Comparison of ENCODE assay signal across 17 cellular contexts in the genomic region with DNA sequence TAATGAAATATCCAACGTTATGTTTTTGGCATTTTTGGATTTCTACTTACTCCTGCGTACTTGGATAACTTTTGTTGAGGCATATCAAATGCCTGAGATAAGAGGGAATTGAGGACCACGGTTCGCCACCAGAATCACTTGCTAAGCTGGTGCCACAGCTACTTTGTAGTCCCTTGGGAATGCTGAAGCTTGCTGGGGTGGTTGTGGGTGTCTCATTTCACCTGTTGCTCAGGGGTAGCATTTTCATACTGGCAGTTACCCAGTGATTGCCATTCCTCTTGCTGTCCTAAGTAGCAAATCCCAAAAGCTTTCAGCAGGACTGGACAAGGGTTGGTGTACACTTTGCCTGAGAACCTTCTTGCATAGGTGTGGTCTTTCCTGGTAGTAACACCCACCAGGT.
"Had no signal": no experiment of that assay in that cellular context is flagged by ENCODE, and none has a peak within 500 bp of the region (broad histone marks: within the 10 kb centered on the region; RNA-seq: fewer than 3 reads in every experiment).

No MANE protein-coding gene starts in this region.

- H3K9me3 ChIP-seq: esophagus muscularis mucosa, gastroesophageal sphincter, pancreas had no signal

- H3K27ac ChIP-seq: epithelial cell of prostate, esophagus muscularis mucosa, gastroesophageal sphincter had no signal

- DNase-seq: effector memory CD8-positive, alpha-beta T cell; glutamatergic neuron; immature natural killer cell; kidney; left colon; left ventricle myocardium superior; occipital lobe; pancreas; right cardiac atrium; small intestine; stimulated activated CD4-positive, alpha-beta T cell treated with anti-CD3 and anti-CD28 coated beads, Interleukin-12 subunit alpha, Interleukin-12 subunit beta, amount 100 ng/mL, for 4 hours; stimulated activated naive CD4-positive, alpha-beta T cell treated with Interleukin-2 at 50 U/mL for 16 hours; trophoblast cell had no signal

- H3K4me3 ChIP-seq: esophagus muscularis mucosa, gastroesophageal sphincter, pancreas had no signal

- H3K36me3 ChIP-seq: esophagus muscularis mucosa, gastroesophageal sphincter, pancreas had no signal

- FAIRE-seq: colon, kidney, pancreas, small intestine had no signal

- H3K27me3 ChIP-seq: esophagus muscularis mucosa, gastroesophageal sphincter, pancreas had no signal

- ATAC-seq: effector memory CD8-positive, alpha-beta T cell; gastroesophageal sphincter; left colon; left ventricle myocardium superior; right cardiac atrium had no signal
